13 cellular contexts compared by ENCODE assay signal in genomic region chr1:36380782-36381181, GRCh38. TPM values are rescaled to one million over a fixed set of nuclear protein-coding genes. Genes with fewer than 3 reads are reported as not detected.
DNase-seq lines count a peak whose midpoint lies in the region; ATAC-seq and TF ChIP-seq lines count a peak whose summit lies in the region.
"Had no signal": no experiment of that assay in that cellular context is flagged by ENCODE, and none has a peak within 500 bp of the region (broad histone marks: within the 10 kb centered on the region; RNA-seq: fewer than 3 reads in every experiment).

No MANE protein-coding gene starts in this region.

- H3K9me3 ChIP-seq in right cardiac atrium (ENCODE audit: control insufficient read depth, low read length) (no peaks in the 10 kb centered on the region), heart right ventricle (no peaks in the 10 kb centered on the region), body of pancreas (no peaks in the 10 kb centered on the region), upper lobe of right lung (no peaks in the 10 kb centered on the region)

- DNase-seq in right cardiac atrium = peak in 1 of 3 donors; percentile 14
- no peak for DNase-seq in heart right ventricle
- no peak for DNase-seq in body of pancreas
- DNase-seq in natural killer cell = no peak
- DNase-seq in upper lobe of right lung = no peak
- no peak for DNase-seq in stimulated activated CD4-positive, alpha-beta T cell treated with anti-CD3 and anti-CD28 coated beads, Interleukin-12 subunit alpha, Interleukin-12 subunit beta, amount 100 ng/mL, for 4 hours
- DNase-seq in NCI-H226 = no peak
- DNase-seq: AML-193, foreskin melanocyte, kidney glomerular epithelial cell, NCI-H1048, nucleus accumbens had no signal

- H3K27me3 Mint-ChIP-seq in natural killer cell (ENCODE audit: low read depth in 2 of 2) = no peaks in the 10 kb centered on the region

- peaks cover 0 to 12% (median 0%) of the 10 kb centered on the region in 9 donors for H3K36me3 ChIP-seq in heart right ventricle
- no peaks in the 10 kb centered on the region for H3K36me3 ChIP-seq in body of pancreas (replicated peaks in 1 of 2; ENCODE audit: insufficient read depth in 1 of 2, low read depth in 2 of 2)
- no peaks in the 10 kb centered on the region for H3K36me3 ChIP-seq in upper lobe of right lung

- ATAC-seq in right cardiac atrium = no peak
- no peak for ATAC-seq in heart right ventricle
- ATAC-seq in body of pancreas = no peak
- ATAC-seq in natural killer cell = no peak
- no peak for ATAC-seq in upper lobe of right lung
- no peak for ATAC-seq in GM18867 (IDR thresholded peaks at IDR 0.05; ENCODE audit: unreplicated experiment)

- WGBS in right cardiac atrium = 75% methylated on average over 3 of the region's 3 CpGs
- WGBS in heart right ventricle, 2 donors = 66 to 70% methylated on average over 3 of the region's 3 CpGs
- WGBS in body of pancreas, 2 donors = 37 to 55% methylated on average over 3 of the region's 3 CpGs

- no peaks in the 10 kb centered on the region for H3K36me3 Mint-ChIP-seq in natural killer cell

- no peak for TF ChIP-seq POLR2A in body of pancreas (IDR thresholded peaks at IDR 0.05)

- H3K27me3 ChIP-seq in right cardiac atrium (ENCODE audit: control insufficient read depth, insufficient read depth) = no peaks in the 10 kb centered on the region
- no peaks in the 10 kb centered on the region for H3K27me3 ChIP-seq in heart right ventricle
- no peaks in the 10 kb centered on the region for H3K27me3 ChIP-seq in body of pancreas
- H3K27me3 ChIP-seq in upper lobe of right lung = no peaks in the 10 kb centered on the region

- H3K4me1 Mint-ChIP-seq in natural killer cell = peaks cover 68 to 76% of the 10 kb centered on the region in 2 donors

- H3K9me3 Mint-ChIP-seq in natural killer cell = no peaks in the 10 kb centered on the region

- peak overlapping the region; percentile 16 for H3K27ac ChIP-seq in right cardiac atrium (ENCODE audit: low read length)
- H3K27ac ChIP-seq in heart right ventricle = peak overlapping the region in 3 of 10 donors; percentile 13 to 25 (median 21)
- peak overlapping the region; percentile 32 to 52 (median 39) for H3K27ac ChIP-seq in body of pancreas
- peak overlapping the region; percentile 80 for H3K27ac ChIP-seq in upper lobe of right lung

- peaks cover 19% of the 10 kb centered on the region for H3K4me1 ChIP-seq in right cardiac atrium (ENCODE audit: control insufficient read depth, insufficient read depth, low read length)
- H3K4me1 ChIP-seq in heart right ventricle = peaks cover 10 to 90% (median 81%) of the 10 kb centered on the region in 9 donors
- H3K4me1 ChIP-seq in body of pancreas = peaks cover 77% of the 10 kb centered on the region
- peaks cover 59% of the 10 kb centered on the region for H3K4me1 ChIP-seq in upper lobe of right lung

- H3K4me3 Mint-ChIP-seq in natural killer cell = no peak overlapping the region

- H3K4me3 ChIP-seq in right cardiac atrium (ENCODE audit: low read length) (no peak overlapping the region), heart right ventricle (no peak overlapping the region), body of pancreas (no peak overlapping the region), upper lobe of right lung (no peak overlapping the region)

- intact Hi-C loops in right cardiac atrium (cut with DNase I) (loop anchor here in 1 of 4 donors (10.0 kb wide), 1 partner anchor 226 kb away; the partner anchor contains the start of gene MAP7D1), heart right ventricle (cut with DNase I) (loop anchor here in 2 of 10 donors (10.0 kb wide), 2 partner anchors 156 to 236 kb away; partner anchors contain the start of genes THRAP3 (in 1 of the 2) and TRAPPC3 (in 1 of the 2)), body of pancreas (cut with DNase I) (no loop called here), natural killer cell (cut with micrococcal nuclease) (no loop called here), upper lobe of right lung (cut with DNase I) (no loop called here)

- peak overlapping the region; percentile 78 to 99 for H3K27ac Mint-ChIP-seq in natural killer cell

- TF ChIP-seq CTCF in heart right ventricle (IDR thresholded peaks at IDR 0.05) = no peak
- TF ChIP-seq CTCF in body of pancreas (IDR thresholded peaks at IDR 0.05) = no peak
- TF ChIP-seq CTCF in natural killer cell (IDR thresholded peaks at IDR 0.05) = no peak
- TF ChIP-seq CTCF in upper lobe of right lung (IDR thresholded peaks at IDR 0.05) = no peak

RNA-seq across cellular contexts. Expression of gene STK40, which starts 4.9 kb away (rescaled TPM):
- total RNA-seq in right cardiac atrium (10 to 100 TPM; 66.7 to 85.0 (median 73.7) TPM), heart right ventricle (10 to 100 TPM; 45.2 to 81.6 (median 60.8) TPM), body of pancreas (10 to 100 TPM; 25.2 to 30.3 TPM), natural killer cell (10 to 100 TPM; 55.9 to 65.3 (median 59.8) TPM), upper lobe of right lung (78.9 TPM)
- polyA plus RNA-seq in right cardiac atrium (54.8 TPM), heart right ventricle (10 to 100 TPM; 15.5 to 29.3 TPM)

RNA-seq across cellular contexts. Expression of gene LSM10, which starts 16.9 kb away (rescaled TPM):
- total RNA-seq in right cardiac atrium (10 to 100 TPM; 70.9 to 76.4 (median 73.5) TPM), heart right ventricle (10 to 100 TPM; 35.2 to 69.6 (median 44.7) TPM), body of pancreas (10 to 100 TPM; 12.2 to 21.8 TPM), natural killer cell (10 to 100 TPM; 25.2 to 30.4 (median 26.6) TPM), upper lobe of right lung (39.4 TPM)
- polyA plus RNA-seq in right cardiac atrium (121 TPM), heart right ventricle (10 to 100 TPM; 78.4 to 82.6 TPM)

RNA-seq across cellular contexts. Expression of gene EVA1B, which starts 57.3 kb away (rescaled TPM):
- total RNA-seq in right cardiac atrium (10 to 100 TPM; 11.5 to 14.0 (median 13.1) TPM), heart right ventricle (10 to 100 TPM in 3 of 10 donors, 1 to 10 TPM in 7; 4.6 to 16.0 (median 6.8) TPM), body of pancreas (10 to 100 TPM; 32.2 to 32.3 TPM), natural killer cell (1 to 10 TPM; 4.0 to 8.0 (median 4.9) TPM), upper lobe of right lung (27.2 TPM)
- polyA plus RNA-seq in right cardiac atrium (17.4 TPM), heart right ventricle (10 to 100 TPM; 25.2 to 38.9 TPM)
